8 cellular contexts compared by ENCODE assay signal in the genomic region with DNA sequence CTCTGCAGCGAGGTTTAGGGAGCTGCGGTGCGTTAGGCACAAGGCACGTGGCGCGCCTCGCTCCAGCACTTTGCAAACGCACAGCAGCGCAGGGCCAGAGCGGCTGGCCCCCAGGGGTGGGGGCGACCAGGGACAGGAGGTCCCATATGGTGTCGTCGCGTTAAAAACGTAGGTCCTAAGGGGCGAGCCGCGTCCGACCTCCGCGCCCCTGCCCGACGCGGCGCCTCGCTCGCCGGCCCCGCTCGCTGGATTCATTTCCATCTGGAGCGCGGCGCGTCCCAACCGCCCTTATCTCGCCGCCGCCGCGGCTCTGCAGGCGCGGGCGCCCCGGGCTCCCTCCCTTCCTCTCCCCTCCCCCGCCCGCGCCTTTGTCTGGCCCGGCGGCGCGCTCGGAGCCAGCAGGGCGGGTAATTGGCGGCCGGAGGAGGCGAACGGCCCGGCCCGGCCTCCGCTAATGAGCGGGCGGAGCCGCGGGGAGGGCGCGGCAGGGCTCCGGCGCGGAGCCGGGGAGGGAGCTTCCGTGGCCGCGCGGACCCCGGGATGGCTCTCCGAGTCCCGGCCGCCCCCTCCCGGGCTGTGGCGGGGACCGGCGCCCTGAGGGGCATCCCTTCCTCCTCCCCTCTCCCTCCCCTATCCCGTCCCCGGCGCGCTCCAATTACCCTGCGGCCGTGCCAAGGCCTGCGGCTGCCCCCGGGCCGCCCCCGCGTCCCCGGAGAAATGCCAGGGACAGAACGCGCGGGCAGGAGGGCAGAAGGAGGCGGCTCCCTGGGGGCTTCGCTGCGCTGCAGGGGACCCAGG.
DNase-seq lines count a peak whose midpoint lies in the region; ATAC-seq and TF ChIP-seq lines count a peak whose summit lies in the region.

No MANE protein-coding gene starts in this region.

- ATAC-seq in GM19023 (IDR thresholded peaks at IDR 0.05; ENCODE audit: unreplicated experiment): no peak

- peak overlapping the region; percentile 39 for H3K4me3 ChIP-seq in retinal pigment epithelial cell (ENCODE audit: low read length)

- DNase-seq in NOMO-1 (lab: John Stamatoyannopoulos, UW; ENCODE audit: unreplicated experiment in 2 of 2): peak; percentile 4 to 33
- DNase-seq in NOMO-1 treated with DMSO at 0.1 percent for 48 hours (lab: John Stamatoyannopoulos, UW; ENCODE audit: unreplicated experiment): no peak
- DNase-seq in NCI-H748 (lab: John Stamatoyannopoulos, UW; ENCODE audit: unreplicated experiment): peak; percentile 89
- peak; percentile 79 for DNase-seq in astrocyte of the hippocampus (ENCODE audit: low read depth, low spot score)
- DNase-seq in hippocampal formation (lab: John Stamatoyannopoulos, UW): peak; percentile 29 to 72
- DNase-seq in retinal pigment epithelial cell (ENCODE audit: low read depth): no peak
- no peak for DNase-seq in COLO829 (ENCODE audit: low spot score)

- TF ChIP-seq CTCF in retinal pigment epithelial cell (conservative IDR thresholded peaks at IDR 0.05; ENCODE audit: low read depth, low read length): no peak

Comparison
In these comparisons a context has a peak if more than half of its experiments do, and no peak if none do; other contexts are left out.
1. DNase-seq: peak in NOMO-1 (2 of 2), NCI-H748 (single experiment), astrocyte of the hippocampus (single experiment) and hippocampal formation (2 of 2); none in NOMO-1 treated with DMSO at 0.1 percent for 48 hours (single experiment), retinal pigment epithelial cell (single experiment) and COLO829 (single experiment).